1 cellular context compared by ENCODE assay signal in genomic region chr17:73429440-73430164, GRCh38.
A peak's percentile ranks its signal among the peaks of the same experiment; 100 is the strongest.
TF ChIP-seq lines count a peak whose summit lies in the region.

No MANE protein-coding gene starts in this region.

TF ChIP-seq in HepG2, 621 proteins besides CTCF, POLR2A, EP300 and RAD21 (continued from another document and continues in another):
- TF ChIP-seq ZFP62 (CRISPR knock-in tag; IDR thresholded peaks at IDR 0.05) (no peak), ZNF574 (CRISPR knock-in tag; IDR thresholded peaks at IDR 0.05) (peak; percentile 38; the same call in 1 of the 2 replicates), TP53 (CRISPR knock-in tag; conservative IDR thresholded peaks at IDR 0.05) (no peak), NFIC (IDR thresholded peaks at IDR 0.05; ENCODE audit: low read length) (no peak), ZNF777 (CRISPR knock-in tag; IDR thresholded peaks at IDR 0.05) (no peak), AKNA (CRISPR knock-in tag; IDR thresholded peaks at IDR 0.05; ENCODE audit: borderline replicate concordance) (no peak), SALL2 (CRISPR knock-in tag; IDR thresholded peaks at IDR 0.05) (no peak), ZNF143 (CRISPR knock-in tag; IDR thresholded peaks at IDR 0.05) (no peak), ZNF17 (CRISPR knock-in tag; IDR thresholded peaks at IDR 0.05) (no peak), MAFG (CRISPR knock-in tag; IDR thresholded peaks at IDR 0.05) (no peak), SRSF9 (IDR thresholded peaks at IDR 0.05; ENCODE audit: borderline replicate concordance, insufficient read depth, low read depth, low read length, poor library complexity, severe bottlenecking) (no peak), ERF (CRISPR knock-in tag; IDR thresholded peaks at IDR 0.05) (peak; percentile 43; the same call in 1 of the 2 replicates), ZNF720 (CRISPR knock-in tag; IDR thresholded peaks at IDR 0.05) (no peak), ZNF768 (CRISPR knock-in tag; IDR thresholded peaks at IDR 0.05) (0 out of 2 replicates have a peak, but pooled peaks have one; percentile 28), ZNF788 (CRISPR knock-in tag; IDR thresholded peaks at IDR 0.05; ENCODE audit: borderline replicate concordance) (no peak; the same call in 1 of the 2 replicates), ZFP36L1 (CRISPR knock-in tag; IDR thresholded peaks at IDR 0.05) (no peak), HDAC6 (IDR thresholded peaks at IDR 0.05; ENCODE audit: low read depth, low read length) (no peak), RELA (CRISPR knock-in tag; IDR thresholded peaks at IDR 0.05) (no peak), RBFOX2 (IDR thresholded peaks at IDR 0.05; ENCODE audit: low read depth, low read length) (no peak), NFE2L1 (CRISPR knock-in tag; IDR thresholded peaks at IDR 0.05; ENCODE audit: borderline replicate concordance) (no peak), ZNF691 (CRISPR knock-in tag; IDR thresholded peaks at IDR 0.05; ENCODE audit: borderline replicate concordance, low read depth) (0 out of 2 replicates have a peak, but pooled peaks have one; percentile 20), ZNF407 (CRISPR knock-in tag; IDR thresholded peaks at IDR 0.05; ENCODE audit: not compliant biosample characterization) (no peak), IRF2 (CRISPR knock-in tag; IDR thresholded peaks at IDR 0.05) (0 out of 2 replicates have a peak, but pooled peaks have one; percentile 56), SRF (IDR thresholded peaks at IDR 0.05; ENCODE audit: low read depth, low read length) (no peak), MIXL1 (CRISPR knock-in tag; IDR thresholded peaks at IDR 0.05) (0 out of 2 replicates have a peak, but pooled peaks have one; percentile 17), HOXA9 (CRISPR knock-in tag; IDR thresholded peaks at IDR 0.05; ENCODE audit: borderline replicate concordance) (no peak), KLF6 (CRISPR knock-in tag; IDR thresholded peaks at IDR 0.05) (no peak), RBM39 (IDR thresholded peaks at IDR 0.05; ENCODE audit: low read depth, low read length, poor library complexity, severe bottlenecking) (peak; percentile 39), ZNF883 (CRISPR knock-in tag; IDR thresholded peaks at IDR 0.05; ENCODE audit: not compliant biosample characterization) (no peak)
- TF ChIP-seq, protein P1, sequence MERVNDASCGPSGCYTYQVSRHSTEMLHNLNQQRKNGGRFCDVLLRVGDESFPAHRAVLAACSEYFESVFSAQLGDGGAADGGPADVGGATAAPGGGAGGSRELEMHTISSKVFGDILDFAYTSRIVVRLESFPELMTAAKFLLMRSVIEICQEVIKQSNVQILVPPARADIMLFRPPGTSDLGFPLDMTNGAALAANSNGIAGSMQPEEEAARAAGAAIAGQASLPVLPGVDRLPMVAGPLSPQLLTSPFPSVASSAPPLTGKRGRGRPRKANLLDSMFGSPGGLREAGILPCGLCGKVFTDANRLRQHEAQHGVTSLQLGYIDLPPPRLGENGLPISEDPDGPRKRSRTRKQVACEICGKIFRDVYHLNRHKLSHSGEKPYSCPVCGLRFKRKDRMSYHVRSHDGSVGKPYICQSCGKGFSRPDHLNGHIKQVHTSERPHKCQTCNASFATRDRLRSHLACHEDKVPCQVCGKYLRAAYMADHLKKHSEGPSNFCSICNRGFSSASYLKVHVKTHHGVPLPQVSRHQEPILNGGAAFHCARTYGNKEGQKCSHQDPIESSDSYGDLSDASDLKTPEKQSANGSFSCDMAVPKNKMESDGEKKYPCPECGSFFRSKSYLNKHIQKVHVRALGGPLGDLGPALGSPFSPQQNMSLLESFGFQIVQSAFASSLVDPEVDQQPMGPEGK (CRISPR knock-in tag; IDR thresholded peaks at IDR 0.05): peak; percentile 38; the same call in 1 of the 2 replicates
- TF ChIP-seq, protein P2, sequence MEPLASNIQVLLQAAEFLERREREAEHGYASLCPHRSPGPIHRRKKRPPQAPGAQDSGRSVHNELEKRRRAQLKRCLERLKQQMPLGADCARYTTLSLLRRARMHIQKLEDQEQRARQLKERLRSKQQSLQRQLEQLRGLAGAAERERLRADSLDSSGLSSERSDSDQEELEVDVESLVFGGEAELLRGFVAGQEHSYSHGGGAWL (CRISPR knock-in tag; IDR thresholded peaks at IDR 0.05): 0 out of 2 replicates have a peak, but pooled peaks have one; percentile 39
- TF ChIP-seq, protein P3, sequence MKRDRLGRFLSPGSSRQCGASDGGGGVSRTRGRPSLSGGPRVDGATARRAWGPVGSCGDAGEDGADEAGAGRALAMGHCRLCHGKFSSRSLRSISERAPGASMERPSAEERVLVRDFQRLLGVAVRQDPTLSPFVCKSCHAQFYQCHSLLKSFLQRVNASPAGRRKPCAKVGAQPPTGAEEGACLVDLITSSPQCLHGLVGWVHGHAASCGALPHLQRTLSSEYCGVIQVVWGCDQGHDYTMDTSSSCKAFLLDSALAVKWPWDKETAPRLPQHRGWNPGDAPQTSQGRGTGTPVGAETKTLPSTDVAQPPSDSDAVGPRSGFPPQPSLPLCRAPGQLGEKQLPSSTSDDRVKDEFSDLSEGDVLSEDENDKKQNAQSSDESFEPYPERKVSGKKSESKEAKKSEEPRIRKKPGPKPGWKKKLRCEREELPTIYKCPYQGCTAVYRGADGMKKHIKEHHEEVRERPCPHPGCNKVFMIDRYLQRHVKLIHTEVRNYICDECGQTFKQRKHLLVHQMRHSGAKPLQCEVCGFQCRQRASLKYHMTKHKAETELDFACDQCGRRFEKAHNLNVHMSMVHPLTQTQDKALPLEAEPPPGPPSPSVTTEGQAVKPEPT (CRISPR knock-in tag; IDR thresholded peaks at IDR 0.05; ENCODE audit: low read depth): no peak
- TF ChIP-seq, protein P4, sequence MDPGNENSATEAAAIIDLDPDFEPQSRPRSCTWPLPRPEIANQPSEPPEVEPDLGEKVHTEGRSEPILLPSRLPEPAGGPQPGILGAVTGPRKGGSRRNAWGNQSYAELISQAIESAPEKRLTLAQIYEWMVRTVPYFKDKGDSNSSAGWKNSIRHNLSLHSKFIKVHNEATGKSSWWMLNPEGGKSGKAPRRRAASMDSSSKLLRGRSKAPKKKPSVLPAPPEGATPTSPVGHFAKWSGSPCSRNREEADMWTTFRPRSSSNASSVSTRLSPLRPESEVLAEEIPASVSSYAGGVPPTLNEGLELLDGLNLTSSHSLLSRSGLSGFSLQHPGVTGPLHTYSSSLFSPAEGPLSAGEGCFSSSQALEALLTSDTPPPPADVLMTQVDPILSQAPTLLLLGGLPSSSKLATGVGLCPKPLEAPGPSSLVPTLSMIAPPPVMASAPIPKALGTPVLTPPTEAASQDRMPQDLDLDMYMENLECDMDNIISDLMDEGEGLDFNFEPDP (CRISPR knock-in tag; conservative IDR thresholded peaks at IDR 0.05): no peak
